26 cellular contexts compared by ENCODE assay signal in genomic region chr3:180264479-180264878, GRCh38.
"Had no signal": no experiment of that assay in that cellular context is flagged by ENCODE, and none has a peak within 500 bp of the region (broad histone marks: within the 10 kb centered on the region; RNA-seq: fewer than 3 reads in every experiment).

No MANE protein-coding gene starts in this region.

- H3K4me3 ChIP-seq: SJSA1, SK-N-MC had no signal

- H3K27ac ChIP-seq: HL-60, KMS-11, SJSA1, SK-N-MC had no signal

- H3K27ac Mint-ChIP-seq: T-cell; T-helper 1 cell treated with Interleukin-12 subunit alpha and Interleukin-12 subunit beta and Interleukin-4 antibody, amounts not matched to agents 30 μg/mL and 1 μg/mL, for 36 hours had no signal

- FAIRE-seq: HTR-8/SVneo, RCC 7860 had no signal

- H3K4me2 ChIP-seq: KMS-11 had no signal

- H3K4me3 Mint-ChIP-seq: T-cell; T-helper 1 cell treated with Interleukin-12 subunit alpha and Interleukin-12 subunit beta and Interleukin-4 antibody, amounts not matched to agents 30 μg/mL and 1 μg/mL, for 36 hours had no signal

- ATAC-seq: T-cell had no signal

- H3K9ac ChIP-seq: KMS-11 had no signal

- H3K4me1 ChIP-seq: SJSA1 had no signal

- H3K9me3 ChIP-seq: SJSA1 had no signal

- H3K36me3 ChIP-seq: SJSA1 had no signal

- H3K36me3 Mint-ChIP-seq: T-cell had no signal

- H3K27me3 ChIP-seq: SJSA1 had no signal

- H3K27me3 Mint-ChIP-seq: T-cell had no signal

- DNase-seq: MV-4-11, NCI-H1048, NCI-H1105 treated with DMSO at 0.1 percent for 48 hours, NCI-H1417 treated with DMSO at 0.1 percent for 48 hours, NCI-H146, NCI-H187, NCI-H2029, NCI-H2081 treated with DMSO at 0.1 percent for 48 hours, NCI-H2171, NCI-H226, NCI-H446, NCI-H510A, NCI-H524 treated with DMSO at 0.1 percent for 48 hours, NCI-H69, NCI-H774, Right ventricle myocardium superior, RPMI8226, SIG-M5, T-cell had no signal
